In the genomic region with DNA sequence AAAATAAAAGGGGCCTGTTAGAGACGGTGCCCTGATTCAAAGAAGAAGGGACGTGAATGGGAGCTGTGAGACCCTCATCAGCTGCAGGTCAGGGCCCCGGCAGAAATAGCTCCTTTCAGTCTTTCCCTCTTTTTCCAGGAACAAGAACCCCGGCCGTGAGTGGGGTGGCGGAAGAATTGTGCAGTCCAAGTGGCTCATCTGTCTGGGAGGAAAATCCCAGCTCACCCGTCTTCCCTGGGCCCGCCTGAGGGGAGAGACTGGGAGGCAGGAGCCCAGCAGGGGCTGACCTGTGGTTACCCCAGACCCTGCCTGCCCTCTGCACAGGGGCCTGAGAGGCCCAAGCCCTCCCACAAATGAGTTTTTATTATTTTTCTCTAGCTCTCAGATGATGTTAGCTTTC, we compare ENCODE assay signal across 22 cellular contexts. TPM values are rescaled to one million over a fixed set of nuclear protein-coding genes. Genes with fewer than 3 reads are reported as not detected.
"Had no signal": no experiment of that assay in that cellular context is flagged by ENCODE, and none has a peak within 500 bp of the region (broad histone marks: within the 10 kb centered on the region; RNA-seq: fewer than 3 reads in every experiment).

No MANE protein-coding gene starts in this region.

- H3K27ac Mint-ChIP-seq: activated CD4-positive, alpha-beta T cell treated with anti-CD3 and anti-CD28 coated beads, Interleukin-2, amount 10 ng/mL, durations not matched to agents 24 days and 14 days; activated naive CD4-positive, alpha-beta T cell treated with anti-CD3 and anti-CD28 coated beads, Interleukin-2, amount 50 U/mL, for 72 hours; naive B cell; T-helper 1 cell treated with Interleukin-12 subunit alpha and Interleukin-12 subunit beta and Interleukin-4 antibody, amounts not matched to agents 30 μg/mL and 1 μg/mL, for 36 hours; type B pancreatic cell; WTC11 had no signal

- H3K27me3 ChIP-seq: sigmoid colon had no signal

- H3K27ac ChIP-seq: psoas muscle, SK-N-MC had no signal

- ATAC-seq: activated naive CD4-positive, alpha-beta T cell treated with anti-CD3 and anti-CD28 coated beads, Interleukin-2, amount 50 U/mL, for 72 hours; esophagus mucosa; psoas muscle; WTC11 had no signal

- H3K36me3 Mint-ChIP-seq: activated naive CD4-positive, alpha-beta T cell treated with anti-CD3 and anti-CD28 coated beads, Interleukin-2, amount 50 U/mL, for 72 hours; naive B cell; type B pancreatic cell; WTC11 had no signal

- H3K4me3 ChIP-seq: psoas muscle, sigmoid colon, SK-N-MC had no signal

- H3K9me3 ChIP-seq: psoas muscle, sigmoid colon had no signal

- H3K4me1 Mint-ChIP-seq: activated CD4-positive, alpha-beta T cell treated with anti-CD3 and anti-CD28 coated beads, Interleukin-2, amount 10 ng/mL, durations not matched to agents 24 days and 14 days; naive B cell had no signal

- H3K4me1 ChIP-seq: psoas muscle had no signal

- DNase-seq: activated CD4-positive, alpha-beta T cell treated with anti-CD3 and anti-CD28 coated beads, Interleukin-2, amount 10 ng/mL, durations not matched to agents 24 days and 14 days; activated T-cell treated with anti-CD3 and anti-CD28 coated beads for 4 hours; amniotic stem cell; cerebellar nuclear complex; dermis blood vessel endothelial cell; foreskin fibroblast; midbrain; naive B cell; occipital lobe; psoas muscle; sigmoid colon; stimulated activated CD4-positive, alpha-beta T cell treated with anti-CD3 and anti-CD28 coated beads, Interleukin-12 subunit alpha, Interleukin-12 subunit beta, amount 100 ng/mL, for 4 hours; stimulated activated naive CD4-positive, alpha-beta T cell; substantia nigra had no signal

- H3K9me3 Mint-ChIP-seq: activated CD4-positive, alpha-beta T cell treated with anti-CD3 and anti-CD28 coated beads, Interleukin-2, amount 10 ng/mL, durations not matched to agents 24 days and 14 days; activated naive CD4-positive, alpha-beta T cell treated with anti-CD3 and anti-CD28 coated beads, Interleukin-2, amount 50 U/mL, for 72 hours; T-helper 1 cell treated with Interleukin-12 subunit alpha and Interleukin-12 subunit beta and Interleukin-4 antibody, amounts not matched to agents 30 μg/mL and 1 μg/mL, for 36 hours; WTC11 had no signal

- H3K4me3 Mint-ChIP-seq: activated CD4-positive, alpha-beta T cell treated with anti-CD3 and anti-CD28 coated beads, Interleukin-2, amount 10 ng/mL, durations not matched to agents 24 days and 14 days; naive B cell; T-helper 1 cell treated with Interleukin-12 subunit alpha and Interleukin-12 subunit beta and Interleukin-4 antibody, amounts not matched to agents 30 μg/mL and 1 μg/mL, for 36 hours; type B pancreatic cell; WTC11 had no signal

RNA-seq across cellular contexts. Expression of a gene that starts 24.8 kb away (rescaled TPM):
- total RNA-seq: activated CD4-positive, alpha-beta T cell treated with anti-CD3 and anti-CD28 coated beads, Interleukin-2, amount 10 ng/mL, durations not matched to agents 24 days and 14 days; activated CD8-positive, alpha-beta memory T cell treated with anti-CD3 and anti-CD28 coated beads for 36 hours; dermis blood vessel endothelial cell had no signal

RNA-seq across cellular contexts. Expression of a gene that starts 55.5 kb away (rescaled TPM):
- total RNA-seq: activated CD4-positive, alpha-beta T cell treated with anti-CD3 and anti-CD28 coated beads, Interleukin-2, amount 10 ng/mL, durations not matched to agents 24 days and 14 days; activated CD8-positive, alpha-beta memory T cell treated with anti-CD3 and anti-CD28 coated beads for 36 hours; activated naive CD4-positive, alpha-beta T cell treated with anti-CD3 and anti-CD28 coated beads, Interleukin-2, amount 50 U/mL, for 72 hours; dermis blood vessel endothelial cell; esophagus mucosa; liver; occipital lobe; psoas muscle had no signal
- polyA plus RNA-seq: liver had no signal
